In the genomic region with DNA sequence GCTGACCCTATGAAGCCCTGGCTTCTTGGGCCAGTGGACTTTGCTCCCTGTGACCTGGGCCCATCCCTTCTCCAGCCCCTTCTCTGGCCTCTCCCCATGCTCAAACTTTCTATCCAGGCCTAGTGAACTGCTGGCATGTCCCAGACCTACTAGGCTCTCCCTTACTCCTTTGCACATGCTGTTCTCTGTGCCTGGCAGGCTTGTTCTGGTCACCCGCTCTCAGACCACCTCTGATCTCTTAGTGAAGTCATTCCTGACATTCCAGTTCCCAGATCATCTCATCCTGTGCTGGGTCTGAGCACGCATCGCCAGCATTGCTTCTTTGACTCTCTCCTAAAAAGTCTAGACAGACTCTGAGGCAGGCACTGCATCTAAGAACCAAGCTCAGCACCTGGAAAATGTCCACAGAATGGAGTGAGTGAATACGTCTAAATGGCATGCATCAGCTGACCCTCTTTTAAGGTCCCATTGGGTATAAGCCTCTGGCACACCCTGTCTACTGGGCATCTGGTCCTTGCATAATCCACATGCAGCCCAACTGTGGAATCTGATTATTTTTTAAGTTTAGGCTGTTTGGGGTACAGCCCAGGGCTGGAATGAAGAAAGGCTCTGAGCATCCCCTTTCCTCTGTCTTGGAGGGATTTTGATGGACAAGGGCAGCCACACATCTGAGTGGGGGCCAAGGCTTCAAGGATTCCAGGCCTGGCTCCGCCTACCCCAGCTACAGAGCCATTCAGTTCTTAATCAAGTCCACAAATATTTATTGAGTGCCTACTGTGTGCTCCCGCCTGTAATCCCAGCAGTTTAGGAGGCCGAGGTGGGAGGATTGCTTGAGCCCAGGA, we compare ENCODE assay signal across 11 cellular contexts.
DNase-seq lines count a peak whose midpoint lies in the region; ATAC-seq and TF ChIP-seq lines count a peak whose summit lies in the region.
"Had no signal": no experiment of that assay in that cellular context is flagged by ENCODE, and none has a peak within 500 bp of the region (broad histone marks: within the 10 kb centered on the region; RNA-seq: fewer than 3 reads in every experiment).

No MANE protein-coding gene starts in this region.

- ATAC-seq in upper lobe of right lung (peak; percentile 3), GM18870 (IDR thresholded peaks at IDR 0.05; ENCODE audit: unreplicated experiment) (no peak), GM19455 (IDR thresholded peaks at IDR 0.05; ENCODE audit: unreplicated experiment) (no peak)
- ATAC-seq: pancreas had no signal

- TF ChIP-seq CTCF in mesothelial cell of epicardium (IDR thresholded peaks at IDR 0.05; ENCODE audit: unreplicated experiment) (no peak), upper lobe of right lung (IDR thresholded peaks at IDR 0.05) (no peak)

- H3K36me3 Mint-ChIP-seq in mesothelial cell of epicardium, result no peaks in the 10 kb centered on the region

- H3K27ac Mint-ChIP-seq in mesothelial cell of epicardium, result peak overlapping the region; percentile 74

- H3K9me3 Mint-ChIP-seq in mesothelial cell of epicardium, result no peaks in the 10 kb centered on the region

- H3K27ac ChIP-seq in esophagus (ENCODE audit: low read depth in 2 of 2, low read length in 1 of 2) (peak overlapping the region; percentile 90 to 94), upper lobe of right lung (peak overlapping the region; percentile 86)

- H3K36me3 ChIP-seq in esophagus (ENCODE audit: control insufficient read depth in 2 of 2, insufficient read depth in 2 of 2, low read length in 1 of 2) (no peaks in the 10 kb centered on the region), upper lobe of right lung (no peaks in the 10 kb centered on the region)
- H3K36me3 ChIP-seq: pancreas had no signal

- H3K4me1 Mint-ChIP-seq in mesothelial cell of epicardium, result peaks cover 74% of the 10 kb centered on the region

- H3K4me3 ChIP-seq in esophagus (ENCODE audit: low read depth in 1 of 2, low read length in 2 of 2), result no peak overlapping the region
- H3K4me3 ChIP-seq in upper lobe of right lung, result no peak overlapping the region
- H3K4me3 ChIP-seq: pancreas had no signal

- 71 to 77% methylated on average over 7 of the region's 7 CpGs for WGBS in esophagus, 2 donors

- H3K4me1 ChIP-seq in esophagus (ENCODE audit: control insufficient read depth in 2 of 2, insufficient read depth in 2 of 2, low read length in 1 of 2) (peaks cover 29 to 38% of the 10 kb centered on the region in 2 donors), upper lobe of right lung (peaks cover 54% of the 10 kb centered on the region)

- H3K9me3 ChIP-seq in esophagus (ENCODE audit: control insufficient read depth in 2 of 2, insufficient read depth in 1 of 2, low read depth in 1 of 2, low read length in 1 of 2) (no peaks in the 10 kb centered on the region), upper lobe of right lung (no peaks in the 10 kb centered on the region)
- H3K9me3 ChIP-seq: pancreas had no signal

- H3K4me3 Mint-ChIP-seq in mesothelial cell of epicardium, result no peak overlapping the region

- intact Hi-C loops in upper lobe of right lung (cut with DNase I), result no loop called here

- H3K27me3 ChIP-seq in esophagus (ENCODE audit: control insufficient read depth in 1 of 2, insufficient read depth in 2 of 2, low read length in 2 of 2), result no peaks in the 10 kb centered on the region
- H3K27me3 ChIP-seq in upper lobe of right lung, result no peaks in the 10 kb centered on the region
- H3K27me3 ChIP-seq: pancreas had no signal

- DNase-seq in RPMI7951 (ENCODE audit: low read depth) (peak; percentile 27), mesothelial cell of epicardium (ENCODE audit: low spot score in 2 of 2, unreplicated experiment in 2 of 2) (no peak), upper lobe of right lung (no peak), MV-4-11 (lab: John Stamatoyannopoulos, UW) (no peak), Ammon's horn (ENCODE audit: low spot score) (no peak)
- DNase-seq: activated CD8-positive, alpha-beta memory T cell treated with anti-CD3 and anti-CD28 coated beads for 24 hours; H7; pancreas had no signal

- no peaks in the 10 kb centered on the region for H3K27me3 Mint-ChIP-seq in mesothelial cell of epicardium (ENCODE audit: low read depth)
